In genomic region chr15:71114887-71115566, GRCh38 we compare ENCODE assay signal across 1 cellular context.
TF ChIP-seq lines count a peak whose summit lies in the region.

THSD4 (plus strand) TSS chr15:71115471.

TF ChIP-seq in HepG2, 621 proteins besides CTCF, POLR2A, EP300 and RAD21 (continued from another document):
- no peak for TF ChIP-seq ZNF280B (CRISPR knock-in tag; IDR thresholded peaks at IDR 0.05; ENCODE audit: borderline replicate concordance)
- no peak for TF ChIP-seq ZNF792 (CRISPR knock-in tag; IDR thresholded peaks at IDR 0.05)
- TF ChIP-seq NR2F2 (IDR thresholded peaks at IDR 0.05; ENCODE audit: borderline replicate concordance, low read depth) = peak; percentile 57; the same call in 1 of the 2 replicates
- TF ChIP-seq ZBTB10 (CRISPR knock-in tag; IDR thresholded peaks at IDR 0.05; ENCODE audit: borderline replicate concordance) = peak; percentile 43; the same call in 1 of the 2 replicates
- TF ChIP-seq ZBTB42 (CRISPR knock-in tag; IDR thresholded peaks at IDR 0.05) = no peak
- TF ChIP-seq TFAP4 (IDR thresholded peaks at IDR 0.05; ENCODE audit: borderline replicate concordance, low read depth) = peak; percentile 58; the same call in 1 of the 2 replicates
- peak; percentile 20; the same call in 1 of the 2 replicates for TF ChIP-seq ZNF768 (CRISPR knock-in tag; IDR thresholded peaks at IDR 0.05)
- no peak for TF ChIP-seq ZFP1 (CRISPR knock-in tag; IDR thresholded peaks at IDR 0.05)
- TF ChIP-seq KDM2A (CRISPR knock-in tag; IDR thresholded peaks at IDR 0.05; ENCODE audit: borderline replicate concordance, low read depth) = peak; percentile 81
- TF ChIP-seq ZNF33A (CRISPR knock-in tag; IDR thresholded peaks at IDR 0.05; ENCODE audit: borderline replicate concordance) = no peak
